Comparison of ENCODE assay signal across 8 cellular contexts in genomic region chr6:163406320-163406719, GRCh38. TPM values are rescaled to one million over a fixed set of nuclear protein-coding genes. Genes with fewer than 3 reads are reported as not detected.
DNase-seq lines count a peak whose midpoint lies in the region; ATAC-seq and TF ChIP-seq lines count a peak whose summit lies in the region.

No MANE protein-coding gene starts in this region.

- no peaks in the 10 kb centered on the region for H3K9me2 ChIP-seq in PC-3 (replicated peaks; ENCODE audit: low read length)

- no peaks in the 10 kb centered on the region for H3K79me2 ChIP-seq in PC-3 (ENCODE audit: low read length)

- CTCF ChIA-PET in activated CD4-positive, alpha-beta T cell treated with anti-CD3 and anti-CD28 coated beads for 36 hours (lab: Charles Lee): no interaction called here
- CTCF ChIA-PET in PC-3 (lab: Charles Lee): interaction anchor here (0.6 kb wide), 1 partner anchor 95 kb away, joined by 4 read pairs; no protein-coding TSS in a partner anchor

- no peaks in the 10 kb centered on the region for H3K36me3 ChIP-seq in PC-3 (ENCODE audit: low read depth, low read length)
- H3K36me3 ChIP-seq in thoracic aorta: no peaks in the 10 kb centered on the region

- H3K4me3 Mint-ChIP-seq in activated CD4-positive, alpha-beta T cell treated with anti-CD3 and anti-CD28 coated beads for 36 hours: peak overlapping the region; percentile 68

- no peak overlapping the region for H3K9ac ChIP-seq in PC-3 (ENCODE audit: low read length)

- H3K27me3 Mint-ChIP-seq in activated CD4-positive, alpha-beta T cell treated with anti-CD3 and anti-CD28 coated beads for 36 hours: no peaks in the 10 kb centered on the region

- H3K27ac Mint-ChIP-seq in activated CD4-positive, alpha-beta T cell treated with anti-CD3 and anti-CD28 coated beads for 36 hours: peak overlapping the region; percentile 80

- H3K4me3 ChIP-seq in PC-3 (ENCODE audit: low read length) (peak overlapping the region; percentile 42; the same call in 1 of the 2 replicates), thoracic aorta (peak overlapping the region; percentile 61)

- H3K4me1 Mint-ChIP-seq in activated CD4-positive, alpha-beta T cell treated with anti-CD3 and anti-CD28 coated beads for 36 hours: peaks cover 13% of the 10 kb centered on the region

- ATAC-seq in activated CD4-positive, alpha-beta T cell treated with anti-CD3 and anti-CD28 coated beads for 36 hours: peak; percentile 50
- ATAC-seq in PC-3 (peak; percentile 48), left ventricle myocardium superior (peak; percentile 13), thoracic aorta (ENCODE audit: insufficient number of reproducible peaks, low FRiP score, low read depth) (no peak), HG03439 (IDR thresholded peaks at IDR 0.05; ENCODE audit: unreplicated experiment) (no peak)

- H3K4me2 ChIP-seq in PC-3 (ENCODE audit: low read length): peak overlapping the region; percentile 56

- POLR2A ChIA-PET in activated CD4-positive, alpha-beta T cell treated with anti-CD3 and anti-CD28 coated beads for 36 hours (lab: Charles Lee): no interaction called here
- POLR2A ChIA-PET in PC-3 (lab: Charles Lee; ENCODE audit: unreplicated experiment): no interaction called here

- H3K27ac ChIP-seq in PC-3 (ENCODE audit: low read length): no peak overlapping the region
- H3K27ac ChIP-seq in thoracic aorta: peak overlapping the region; percentile 61 to 76

- H4K20me1 ChIP-seq in PC-3 (ENCODE audit: low read length): no peaks in the 10 kb centered on the region

- H3K27me3 ChIP-seq in PC-3 (ENCODE audit: low read length) (no peaks in the 10 kb centered on the region), thoracic aorta (replicated peaks; ENCODE audit: insufficient read depth) (no peaks in the 10 kb centered on the region)

- no TSS peak for BruUV-seq in PC-3 (replicated peaks; lab: Mats Ljungman, UMichigan)

- H2AFZ ChIP-seq in PC-3 (ENCODE audit: low read length): peak overlapping the region; percentile 67

- intact Hi-C loops in activated CD4-positive, alpha-beta T cell treated with anti-CD3 and anti-CD28 coated beads for 36 hours (cut with DNase I, micrococcal nuclease): no loop called here
- intact Hi-C loops in PC-3 (cut with micrococcal nuclease) (loop anchor here (5.0 kb wide), 1 partner anchor 49 kb away; no protein-coding TSS in a partner anchor), left ventricle myocardium superior (cut with micrococcal nuclease) (loop anchor here (10.0 kb wide), 1 partner anchor 62 kb away; no protein-coding TSS in a partner anchor)

- H3K9me3 Mint-ChIP-seq in activated CD4-positive, alpha-beta T cell treated with anti-CD3 and anti-CD28 coated beads for 36 hours (ENCODE audit: low read depth): no peaks in the 10 kb centered on the region

- H3K4me1 ChIP-seq in PC-3 (ENCODE audit: insufficient read depth, low read length) (no peaks in the 10 kb centered on the region), thoracic aorta (ENCODE audit: control insufficient read depth in 1 of 2, low read depth in 2 of 2) (peaks cover 12 to 18% of the 10 kb centered on the region in 2 donors)

- TF ChIP-seq CTCF in PC-3 (conservative IDR thresholded peaks at IDR 0.05; ENCODE audit: low read depth, low read length) (no peak), thoracic aorta (IDR thresholded peaks at IDR 0.05) (no peak)

- no peaks in the 10 kb centered on the region for H3K9me3 ChIP-seq in PC-3 (ENCODE audit: low read length)
- no peaks in the 10 kb centered on the region for H3K9me3 ChIP-seq in thoracic aorta

- no peak for DNase-seq in activated CD4-positive, alpha-beta T cell treated with anti-CD3 and anti-CD28 coated beads for 36 hours
- DNase-seq in activated CD4-positive, alpha-beta T cell treated with anti-CD3 and anti-CD28 coated beads for 4 hours: no peak
- DNase-seq in PC-3: no peak
- no peak for DNase-seq in left ventricle myocardium superior
- no peak for DNase-seq in thoracic aorta (ENCODE audit: low spot score)
- no peak for DNase-seq in HPDE6-E6E7 (ENCODE audit: extremely low spot score)
- no peak for DNase-seq in SIG-M5 (lab: John Stamatoyannopoulos, UW)

- H3K36me3 Mint-ChIP-seq in activated CD4-positive, alpha-beta T cell treated with anti-CD3 and anti-CD28 coated beads for 36 hours (ENCODE audit: low read depth): peaks cover 2% of the 10 kb centered on the region

- no peaks in the 10 kb centered on the region for H3F3A ChIP-seq in PC-3 (ENCODE audit: low read length, unreplicated experiment)

RNA-seq across cellular contexts. Expression of gene QKI, which starts 8.2 kb away (rescaled TPM):
- 10 to 100 TPM; 48.6 to 62.7 TPM for total RNA-seq in activated CD4-positive, alpha-beta T cell treated with anti-CD3 and anti-CD28 coated beads for 36 hours
- total RNA-seq in PC-3 (2014; rRNA removed) (64.3 and 87.7 TPM in 2 replicates), left ventricle myocardium superior (502 TPM), thoracic aorta (100 to 1,000 TPM; 127 to 192 TPM)

Comparison
In these comparisons a context has a peak if more than half of its experiments do, and no peak if none do; other contexts are left out.
1. ATAC-seq: peak in activated CD4-positive, alpha-beta T cell treated with anti-CD3 and anti-CD28 coated beads for 36 hours (single experiment), PC-3 (single experiment) and left ventricle myocardium superior (single experiment); none in thoracic aorta (single experiment) and HG03439 (single experiment).
2. intact Hi-C loops: an anchor here in PC-3 (5.0 kb wide) and left ventricle myocardium superior (10.0 kb wide); none called in activated CD4-positive, alpha-beta T cell treated with anti-CD3 and anti-CD28 coated beads for 36 hours.